25 cellular contexts compared by ENCODE assay signal in the genomic region with DNA sequence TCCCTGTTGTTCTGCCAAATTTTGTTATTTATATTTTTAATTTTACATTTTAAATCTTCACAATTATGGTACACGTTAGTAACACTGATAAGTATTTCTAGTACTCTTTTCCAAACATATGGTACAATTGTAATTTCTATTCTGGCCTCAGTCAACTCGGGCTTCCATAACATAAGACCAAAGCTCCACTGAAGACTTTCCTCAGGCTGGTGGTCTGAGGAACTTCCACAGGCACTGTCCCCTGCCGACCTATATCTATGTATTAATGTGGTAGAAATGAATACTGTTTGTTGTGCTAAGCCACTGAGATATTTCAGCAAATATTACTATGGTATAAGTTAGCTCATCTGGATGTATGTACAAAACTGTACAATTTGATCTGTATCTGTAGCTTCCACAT.
DNase-seq lines count a peak whose midpoint lies in the region; ATAC-seq, FAIRE-seq and TF ChIP-seq lines count a peak whose summit lies in the region.
"Had no signal": no experiment of that assay in that cellular context is flagged by ENCODE, and none has a peak within 500 bp of the region (broad histone marks: within the 10 kb centered on the region; RNA-seq: fewer than 3 reads in every experiment).

No MANE protein-coding gene starts in this region.

- H2AFZ ChIP-seq in HCT116 (ENCODE audit: low read depth, low read length, poor library complexity, severe bottlenecking) (peak overlapping the region; percentile 71), OCI-LY1 (ENCODE audit: low read length) (peak overlapping the region; percentile 86; the same call in 1 of the 2 replicates), K562 (ENCODE audit: low read depth, low read length) (no peak overlapping the region)

- no peak overlapping the region for H3K4me2 ChIP-seq in HCT116 (ENCODE audit: low read length)
- no peak overlapping the region for H3K4me2 ChIP-seq in OCI-LY1 (ENCODE audit: low read length)
- H3K4me2 ChIP-seq in K562 (ENCODE audit: insufficient read depth, low read length): peak overlapping the region; percentile 17; the same call in 1 of the 2 replicates
- H3K4me2 ChIP-seq: BLaER1 had no signal

- CTCF ChIA-PET in HCT116 (lab: Charles Lee): no interaction called here
- CTCF ChIA-PET in K562 (lab: Yijun Ruan, JAX; ENCODE audit: low intra/inter-chr PET ratio): no interaction called here

- H3K9me2 ChIP-seq in HCT116 (ENCODE audit: insufficient read depth): no peaks in the 10 kb centered on the region
- no peaks in the 10 kb centered on the region for H3K9me2 ChIP-seq in OCI-LY1 (ENCODE audit: low read depth, low read length)

- peak; percentile 29 for FAIRE-seq in K562 (lab: Jason Lieb, UNC)
- FAIRE-seq: A204.1, GM12878, GM12892, GM18507 had no signal

- TF ChIP-seq POLR2A in HCT116 (IDR thresholded peaks at IDR 0.05; ENCODE audit: borderline replicate concordance, extremely low read depth, insufficient read depth, insufficient read length) (no peak), K562 (conservative IDR thresholded peaks at IDR 0.05) (no peak)

- POLR2A ChIA-PET in HCT116 (lab: Charles Lee): no interaction called here
- POLR2A ChIA-PET in K562 (lab: Yijun Ruan, JAX): no interaction called here

- intact Hi-C loops in HCT116 (cut with micrococcal nuclease) (no loop called here), K562 (cut with micrococcal nuclease) (no loop called here)

- TF ChIP-seq CTCF in HCT116 (IDR thresholded peaks at IDR 0.05 in 2 of 3, conservative IDR thresholded peaks at IDR 0.05 in 1 of 3; ENCODE audit: borderline replicate concordance in 1 of 3, insufficient read depth in 1 of 3, low read depth in 2 of 3, low read length in 2 of 3): no peak
- no peak for TF ChIP-seq CTCF in OCI-LY1 (IDR thresholded peaks at IDR 0.05; ENCODE audit: low read length)
- TF ChIP-seq CTCF in K562 (IDR thresholded peaks at IDR 0.05 in 2 of 3, conservative IDR thresholded peaks at IDR 0.05 in 1 of 3; ENCODE audit: insufficient read depth in 2 of 3, low read depth in 1 of 3, low read length in 3 of 3): no peak

- no peaks in the 10 kb centered on the region for H3F3A ChIP-seq in OCI-LY1 (ENCODE audit: insufficient read depth, low read length)

- DNase-seq in HCT116 (ENCODE audit: low read depth, low spot score): no peak
- DNase-seq in K562 (ENCODE audit: extremely low read depth in 1 of 4, low spot score in 3 of 4): no peak
- DNase-seq: 8988T; ACHN; BE2C; C1 segment of cervical spinal cord; CD4-positive, alpha-beta memory T cell; CD4-positive, CD25-positive, alpha-beta regulatory T cell; CD8-positive, alpha-beta memory T cell; COR-L47; DMS 273 treated with DMSO at 0.1 percent for 48 hours; DMS153; DMS79; DND-41; EL; GDM1 had no signal

- H3K36me3 ChIP-seq in HCT116 (ENCODE audit: control insufficient read depth in 1 of 2, insufficient read depth in 2 of 2, low read length in 2 of 2): no peaks in the 10 kb centered on the region
- H3K36me3 ChIP-seq in OCI-LY1 (ENCODE audit: insufficient read depth, low read length): no peaks in the 10 kb centered on the region
- H3K36me3 ChIP-seq in K562 (ENCODE audit: control insufficient read depth, insufficient read depth, low read length): no peaks in the 10 kb centered on the region
- H3K36me3 ChIP-seq: BE2C, BLaER1 had no signal

- WGBS in K562 (ENCODE audit: insufficient coverage, low coverage, missing lambda C conversion rate): 13% methylated on average over 3 of the region's 3 CpGs

- no peaks in the 10 kb centered on the region for H4K20me1 ChIP-seq in HCT116 (ENCODE audit: insufficient read depth)
- no peaks in the 10 kb centered on the region for H4K20me1 ChIP-seq in OCI-LY1 (ENCODE audit: insufficient read depth, low read length)
- H4K20me1 ChIP-seq in K562 (replicated peaks; ENCODE audit: control insufficient read depth, insufficient read depth, low read length): no peaks in the 10 kb centered on the region
- H4K20me1 ChIP-seq: BLaER1 had no signal

- H3K9me3 ChIP-seq in HCT116 (ENCODE audit: control insufficient read depth in 1 of 2, insufficient read depth in 1 of 2, low read depth in 1 of 2, low read length in 2 of 2) (no peaks in the 10 kb centered on the region), OCI-LY1 (ENCODE audit: low read length) (no peaks in the 10 kb centered on the region), K562 (replicated peaks; ENCODE audit: control insufficient read depth, insufficient read depth, low read depth, low read length) (no peaks in the 10 kb centered on the region)
- H3K9me3 ChIP-seq: BE2C, BLaER1 had no signal

- H3K4me3 ChIP-seq in HCT116 (replicated peaks in 1 of 2; ENCODE audit: low read depth in 1 of 2, low read length in 2 of 2) (no peak overlapping the region), OCI-LY1 (ENCODE audit: low read depth, low read length, poor library complexity, severe bottlenecking) (no peak overlapping the region), K562 (no peak overlapping the region)
- H3K4me3 ChIP-seq: BLaER1, GM12878 had no signal

- no peak for ATAC-seq in HCT116
- peak; percentile 66 for ATAC-seq in K562
- ATAC-seq in HG03520 (IDR thresholded peaks at IDR 0.05; ENCODE audit: unreplicated experiment): no peak
- ATAC-seq in HG03457 (IDR thresholded peaks at IDR 0.05; ENCODE audit: unreplicated experiment): no peak
- ATAC-seq in HG03571 (IDR thresholded peaks at IDR 0.05; ENCODE audit: unreplicated experiment): no peak
- ATAC-seq: GM12878 had no signal

- H3K9ac ChIP-seq in HCT116 (ENCODE audit: low read length): no peak overlapping the region
- H3K9ac ChIP-seq in OCI-LY1 (ENCODE audit: low read length): no peak overlapping the region
- H3K9ac ChIP-seq in K562 (ENCODE audit: insufficient read depth in 1 of 2, low read depth in 2 of 2, low read length in 2 of 2): peak overlapping the region in 1 of 2 experiments; percentile 46; a peak in 2 of 4 replicates
- H3K9ac ChIP-seq: BLaER1 had no signal

- no peak overlapping the region for H3K27ac ChIP-seq in HCT116 (ENCODE audit: low read depth, low read length)
- H3K27ac ChIP-seq in OCI-LY1 (ENCODE audit: low read depth, low read length, poor library complexity, severe bottlenecking): no peak overlapping the region
- H3K27ac ChIP-seq in K562 (ENCODE audit: extremely low read depth, low read depth, low read length): no peak overlapping the region
- H3K27ac ChIP-seq: BLaER1 had no signal

- H3K9me1 ChIP-seq in K562 (ENCODE audit: control insufficient read depth, insufficient read depth, low read length): no peaks in the 10 kb centered on the region

- RAD21 ChIA-PET in HCT116 (lab: Charles Lee; ENCODE audit: low non-redundant PET in 1 of 2, low total read pairs in 2 of 2, uncharacterized antibody in 2 of 2, unreplicated experiment in 2 of 2): no interaction called here

- H3K4me1 ChIP-seq in HCT116 (ENCODE audit: control insufficient read depth in 1 of 2, insufficient read depth in 2 of 2, low read length in 2 of 2) (no peaks in the 10 kb centered on the region), OCI-LY1 (ENCODE audit: insufficient read depth, low read length, severe bottlenecking) (no peaks in the 10 kb centered on the region), K562 (replicated peaks in 1 of 2; ENCODE audit: control insufficient read depth in 2 of 2, insufficient read depth in 2 of 2, low read length in 2 of 2) (no peaks in the 10 kb centered on the region)
- H3K4me1 ChIP-seq: BE2C, BLaER1 had no signal

- no peak for TF ChIP-seq EP300 in K562 (IDR thresholded peaks at IDR 0.05; ENCODE audit: low read length)

- BruUV-seq in HCT116 (replicated peaks; lab: Mats Ljungman, UMichigan) (no TSS peak), K562 (replicated peaks; lab: Mats Ljungman, UMichigan) (TSS peak; percentile 63)

- H3K27me3 ChIP-seq in HCT116 (ENCODE audit: insufficient read depth, low read length) (no peaks in the 10 kb centered on the region), OCI-LY1 (ENCODE audit: insufficient read depth, low read length) (no peaks in the 10 kb centered on the region), K562 (ENCODE audit: control insufficient read depth in 2 of 2, insufficient read depth in 2 of 2, low read length in 2 of 2) (no peaks in the 10 kb centered on the region)
- H3K27me3 ChIP-seq: BE2C, BLaER1 had no signal

- TF ChIP-seq RAD21 in HCT116 (IDR thresholded peaks at IDR 0.05; ENCODE audit: low read depth): no peak
- TF ChIP-seq RAD21 in K562 (CRISPR knock-in tag; conservative IDR thresholded peaks at IDR 0.05 in 1 of 2, IDR thresholded peaks at IDR 0.05 in 1 of 2): no peak

- H3K79me2 ChIP-seq in HCT116 (ENCODE audit: insufficient read depth, low read length): no peaks in the 10 kb centered on the region
- no peaks in the 10 kb centered on the region for H3K79me2 ChIP-seq in OCI-LY1 (ENCODE audit: insufficient read depth, low read length)
- peaks cover 2% of the 10 kb centered on the region; the same call in 1 of the 3 replicates for H3K79me2 ChIP-seq in K562 (ENCODE audit: control insufficient read depth, insufficient read depth, low read length)

- in situ Hi-C loops in K562 (cut with MboI): no loop called here

TF ChIP-seq in HCT116, 20 proteins besides CTCF, POLR2A, EP300 and RAD21 (continues in another document):
- TF ChIP-seq ELF1 (IDR thresholded peaks at IDR 0.05; ENCODE audit: borderline replicate concordance, low read depth) (no peak), ATF3 (IDR thresholded peaks at IDR 0.05) (no peak)

TF ChIP-seq in K562, 482 proteins besides CTCF, POLR2A, EP300 and RAD21 (continues in another document):
- TF ChIP-seq, protein P1, sequence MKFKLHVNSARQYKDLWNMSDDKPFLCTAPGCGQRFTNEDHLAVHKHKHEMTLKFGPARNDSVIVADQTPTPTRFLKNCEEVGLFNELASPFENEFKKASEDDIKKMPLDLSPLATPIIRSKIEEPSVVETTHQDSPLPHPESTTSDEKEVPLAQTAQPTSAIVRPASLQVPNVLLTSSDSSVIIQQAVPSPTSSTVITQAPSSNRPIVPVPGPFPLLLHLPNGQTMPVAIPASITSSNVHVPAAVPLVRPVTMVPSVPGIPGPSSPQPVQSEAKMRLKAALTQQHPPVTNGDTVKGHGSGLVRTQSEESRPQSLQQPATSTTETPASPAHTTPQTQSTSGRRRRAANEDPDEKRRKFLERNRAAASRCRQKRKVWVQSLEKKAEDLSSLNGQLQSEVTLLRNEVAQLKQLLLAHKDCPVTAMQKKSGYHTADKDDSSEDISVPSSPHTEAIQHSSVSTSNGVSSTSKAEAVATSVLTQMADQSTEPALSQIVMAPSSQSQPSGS (CRISPR knock-in tag; IDR thresholded peaks at IDR 0.05): no peak
- no peak for TF ChIP-seq FIP1L1 (IDR thresholded peaks at IDR 0.05; ENCODE audit: low read depth, low read length, poor library complexity, severe bottlenecking)
- TF ChIP-seq HDAC1 (IDR thresholded peaks at IDR 0.05): no peak
- no peak for TF ChIP-seq FOSL1 (tag; conservative IDR thresholded peaks at IDR 0.05)
